In genomic region chr2:215423928-215424540, GRCh38 we compare ENCODE assay signal across 1 cellular context.
A peak's percentile ranks its signal among the peaks of the same experiment; 100 is the strongest.
TF ChIP-seq lines count a peak whose summit lies in the region.

No MANE protein-coding gene starts in this region.

TF ChIP-seq in HepG2, 621 proteins besides CTCF, POLR2A, EP300 and RAD21 (continued from another document):
- TF ChIP-seq AFF4 (CRISPR knock-in tag; IDR thresholded peaks at IDR 0.05): peak; percentile 41; the same call in 1 of the 2 replicates
- TF ChIP-seq ZNF674 (CRISPR knock-in tag; IDR thresholded peaks at IDR 0.05; ENCODE audit: low read depth): no peak
- no peak for TF ChIP-seq ZNF446 (CRISPR knock-in tag; IDR thresholded peaks at IDR 0.05)
- peak; percentile 34; the same call in 1 of the 2 replicates for TF ChIP-seq ZBTB7A (CRISPR knock-in tag; IDR thresholded peaks at IDR 0.05)
- TF ChIP-seq ZNF788 (CRISPR knock-in tag; IDR thresholded peaks at IDR 0.05; ENCODE audit: borderline replicate concordance): no peak
- 0 out of 2 replicates have a peak, but pooled peaks have one; percentile 11 for TF ChIP-seq ZNF878 (CRISPR knock-in tag; IDR thresholded peaks at IDR 0.05)
- 0 out of 2 replicates have a peak, but pooled peaks have one; percentile 54 for TF ChIP-seq ZNF501 (CRISPR knock-in tag; IDR thresholded peaks at IDR 0.05)
- 0 out of 2 replicates have a peak, but pooled peaks have one; percentile 68 for TF ChIP-seq ZNF562 (CRISPR knock-in tag; IDR thresholded peaks at IDR 0.05; ENCODE audit: borderline replicate concordance)
- 0 out of 2 replicates have a peak, but pooled peaks have one; percentile 30 for TF ChIP-seq SNAPC4 (CRISPR knock-in tag; IDR thresholded peaks at IDR 0.05)
- no peak for TF ChIP-seq ZNF512B (CRISPR knock-in tag; IDR thresholded peaks at IDR 0.05; ENCODE audit: borderline replicate concordance)
- no peak for TF ChIP-seq MXD4 (CRISPR knock-in tag; IDR thresholded peaks at IDR 0.05)
- no peak for TF ChIP-seq MBNL3 (CRISPR knock-in tag; conservative IDR thresholded peaks at IDR 0.05)
- no peak for TF ChIP-seq SRSF1 (optimal IDR thresholded peaks at IDR 0.05; ENCODE audit: low read depth, low read length)
- no peak for TF ChIP-seq PAXIP1 (CRISPR knock-in tag; conservative IDR thresholded peaks at IDR 0.05)
- 0 out of 2 replicates have a peak, but pooled peaks have one; percentile 29 for TF ChIP-seq HOXA3 (CRISPR knock-in tag; IDR thresholded peaks at IDR 0.05)
- TF ChIP-seq ZNF326 (CRISPR knock-in tag; IDR thresholded peaks at IDR 0.05; ENCODE audit: borderline replicate concordance): no peak
- peak; percentile 26; the same call in 1 of the 2 replicates for TF ChIP-seq NR2F2 (IDR thresholded peaks at IDR 0.05; ENCODE audit: borderline replicate concordance, low read depth)
- TF ChIP-seq ZNF781 (CRISPR knock-in tag; IDR thresholded peaks at IDR 0.05; ENCODE audit: borderline replicate concordance, not compliant biosample characterization): peak; percentile 56
- TF ChIP-seq MEIS1 (CRISPR knock-in tag; IDR thresholded peaks at IDR 0.05; ENCODE audit: borderline replicate concordance): no peak
- TF ChIP-seq ZNF468 (CRISPR knock-in tag; IDR thresholded peaks at IDR 0.05): no peak
- TF ChIP-seq RBM22 (optimal IDR thresholded peaks at IDR 0.05; ENCODE audit: low read length): peak; percentile 98
- no peak for TF ChIP-seq FIP1L1 (IDR thresholded peaks at IDR 0.05; ENCODE audit: borderline replicate concordance, insufficient read depth, low read depth, low read length)
- peak; percentile 38; the same call in 1 of the 2 replicates for TF ChIP-seq ZNF230 (CRISPR knock-in tag; IDR thresholded peaks at IDR 0.05)
- peak; percentile 34; the same call in 1 of the 2 replicates for TF ChIP-seq ZNF710 (CRISPR knock-in tag; IDR thresholded peaks at IDR 0.05; ENCODE audit: borderline replicate concordance)
- TF ChIP-seq ZC3H4 (CRISPR knock-in tag; IDR thresholded peaks at IDR 0.05; ENCODE audit: borderline replicate concordance): peak; percentile 91; the same call in 1 of the 2 replicates
- 0 out of 2 replicates have a peak, but pooled peaks have one; percentile 31 for TF ChIP-seq ZNF512 (CRISPR knock-in tag; IDR thresholded peaks at IDR 0.05)
- TF ChIP-seq HNRNPH1 (optimal IDR thresholded peaks at IDR 0.05; ENCODE audit: low read depth, low read length): no peak
- TF ChIP-seq CC2D1A (CRISPR knock-in tag; IDR thresholded peaks at IDR 0.05): 0 out of 2 replicates have a peak, but pooled peaks have one; percentile 16
- TF ChIP-seq HOXA9 (CRISPR knock-in tag; IDR thresholded peaks at IDR 0.05; ENCODE audit: borderline replicate concordance): peak; percentile 66; the same call in 1 of the 2 replicates
